8 cellular contexts compared by ENCODE assay signal in genomic region chr12:2691340-2692111, GRCh38.
DNase-seq lines count a peak whose midpoint lies in the region; ATAC-seq and TF ChIP-seq lines count a peak whose summit lies in the region.

No MANE protein-coding gene starts in this region.

- CTCF ChIA-PET in AG04450 (lab: Charles Lee) = no interaction called here

- H2AFZ ChIP-seq in neuron (ENCODE audit: low read depth, low read length) = peak overlapping the region; percentile 21

- no peak overlapping the region for H3K27ac ChIP-seq in AG04450 (ENCODE audit: low read depth, low read length)
- H3K27ac ChIP-seq in WERI-Rb-1 = peak overlapping the region; percentile 83
- no peak overlapping the region for H3K27ac ChIP-seq in vagina

- intact Hi-C loops in vagina (cut with DNase I) = no loop called here

- POLR2A ChIA-PET in AG04450 (lab: Yijun Ruan, JAX) = interaction anchor here (0.6 kb wide), 1 partner anchor 199 kb away, joined by 6 read pairs; no protein-coding TSS in a partner anchor

- H3K36me3 ChIP-seq in WERI-Rb-1 = no peaks in the 10 kb centered on the region
- H3K36me3 ChIP-seq in neuron (ENCODE audit: insufficient read depth, low read length) = no peaks in the 10 kb centered on the region
- H3K36me3 ChIP-seq in vagina = no peaks in the 10 kb centered on the region

- H3K27me3 ChIP-seq in AG04450 (ENCODE audit: control insufficient read depth, insufficient read depth, low read length) (peaks cover 7% of the 10 kb centered on the region), WERI-Rb-1 (ENCODE audit: insufficient read depth, low read depth, severe bottlenecking) (no peaks in the 10 kb centered on the region), neuron (ENCODE audit: insufficient read depth, low read length) (peaks cover 62% of the 10 kb centered on the region), vagina (no peaks in the 10 kb centered on the region)

- TF ChIP-seq POLR2A in vagina (IDR thresholded peaks at IDR 0.05) = no peak

- DNase-seq in AG04450 (ENCODE audit: low read depth, low spot score) (no peak), WERI-Rb-1 (peak; percentile 42), vagina (ENCODE audit: extremely low spot score in 2 of 2) (peak in 1 of 2 donors; percentile 46), putamen (ENCODE audit: low spot score) (no peak)
- DNase-seq in effector CD8-positive, alpha-beta T cell (lab: John Stamatoyannopoulos, UW) = peak; percentile 19

- H3K4me3 ChIP-seq in AG04450 (ENCODE audit: low read depth, low read length) = peak overlapping the region; percentile 32; the same call in 1 of the 2 replicates
- H3K4me3 ChIP-seq in WERI-Rb-1 (ENCODE audit: low read depth, low read length) = peak overlapping the region; percentile 83
- no peak overlapping the region for H3K4me3 ChIP-seq in neuron (ENCODE audit: low read length)
- peak overlapping the region; percentile 11 to 48 for H3K4me3 ChIP-seq in vagina

- no peak for TF ChIP-seq CTCF in AG04450 (IDR thresholded peaks at IDR 0.05; ENCODE audit: low read depth, low read length)
- no peak for TF ChIP-seq CTCF in WERI-Rb-1 (IDR thresholded peaks at IDR 0.05; ENCODE audit: low read depth, low read length)
- no peak for TF ChIP-seq CTCF in vagina (IDR thresholded peaks at IDR 0.05)

- ATAC-seq in GM19035 (IDR thresholded peaks at IDR 0.05; ENCODE audit: unreplicated experiment) = peak; percentile 86
- peak; percentile 76 for ATAC-seq in HG03520 (IDR thresholded peaks at IDR 0.05; ENCODE audit: unreplicated experiment)

- H3K9me3 ChIP-seq in AG04450 (ENCODE audit: control insufficient read depth, insufficient read depth, low read length) (no peaks in the 10 kb centered on the region; the same call in 1 of the 2 replicates), WERI-Rb-1 (ENCODE audit: severe bottlenecking) (peaks cover 2% of the 10 kb centered on the region), neuron (ENCODE audit: low read length) (peaks cover 6% of the 10 kb centered on the region), vagina (no peaks in the 10 kb centered on the region)

- H3K4me1 ChIP-seq in neuron (ENCODE audit: insufficient read depth, low read length) (no peaks in the 10 kb centered on the region), vagina (peaks cover 14% of the 10 kb centered on the region)

Comparison
In these comparisons a context has a peak if more than half of its experiments do, and no peak if none do; other contexts are left out.
1. DNase-seq: peak in WERI-Rb-1 (single experiment) and effector CD8-positive, alpha-beta T cell (single experiment); none in AG04450 (single experiment) and putamen (single experiment).